1 cellular context compared by ENCODE assay signal in the genomic region with DNA sequence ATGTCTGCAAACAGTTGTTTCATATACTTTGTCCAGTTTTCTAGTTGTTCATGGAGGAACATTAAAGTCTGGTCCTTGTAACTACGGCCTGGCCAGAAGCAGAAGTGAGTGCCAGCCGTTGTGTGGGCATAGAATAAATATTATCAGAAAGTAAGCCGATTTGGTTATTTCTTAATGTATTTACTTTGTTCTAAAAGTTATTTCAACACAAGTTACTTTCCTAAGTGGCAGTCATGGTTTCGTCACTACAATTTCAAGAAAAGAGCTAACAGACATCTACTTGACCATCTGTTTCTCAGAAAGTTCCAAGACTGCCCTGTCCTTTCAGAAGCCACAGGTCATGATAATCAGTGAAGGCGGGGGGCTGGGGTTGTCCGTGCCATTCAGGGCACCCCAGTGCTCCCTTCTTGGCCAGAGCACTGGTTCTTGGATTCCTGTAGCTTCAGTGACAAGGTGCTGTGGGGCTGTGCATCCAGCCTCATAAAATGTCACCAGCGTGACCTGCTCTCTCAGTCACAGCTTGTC.
TF ChIP-seq lines count a peak whose summit lies in the region.

No MANE protein-coding gene starts in this region.

TF ChIP-seq in liver, 16 proteins besides CTCF, POLR2A, EP300 and RAD21 (continued from another document):
- TF ChIP-seq, protein P1, sequence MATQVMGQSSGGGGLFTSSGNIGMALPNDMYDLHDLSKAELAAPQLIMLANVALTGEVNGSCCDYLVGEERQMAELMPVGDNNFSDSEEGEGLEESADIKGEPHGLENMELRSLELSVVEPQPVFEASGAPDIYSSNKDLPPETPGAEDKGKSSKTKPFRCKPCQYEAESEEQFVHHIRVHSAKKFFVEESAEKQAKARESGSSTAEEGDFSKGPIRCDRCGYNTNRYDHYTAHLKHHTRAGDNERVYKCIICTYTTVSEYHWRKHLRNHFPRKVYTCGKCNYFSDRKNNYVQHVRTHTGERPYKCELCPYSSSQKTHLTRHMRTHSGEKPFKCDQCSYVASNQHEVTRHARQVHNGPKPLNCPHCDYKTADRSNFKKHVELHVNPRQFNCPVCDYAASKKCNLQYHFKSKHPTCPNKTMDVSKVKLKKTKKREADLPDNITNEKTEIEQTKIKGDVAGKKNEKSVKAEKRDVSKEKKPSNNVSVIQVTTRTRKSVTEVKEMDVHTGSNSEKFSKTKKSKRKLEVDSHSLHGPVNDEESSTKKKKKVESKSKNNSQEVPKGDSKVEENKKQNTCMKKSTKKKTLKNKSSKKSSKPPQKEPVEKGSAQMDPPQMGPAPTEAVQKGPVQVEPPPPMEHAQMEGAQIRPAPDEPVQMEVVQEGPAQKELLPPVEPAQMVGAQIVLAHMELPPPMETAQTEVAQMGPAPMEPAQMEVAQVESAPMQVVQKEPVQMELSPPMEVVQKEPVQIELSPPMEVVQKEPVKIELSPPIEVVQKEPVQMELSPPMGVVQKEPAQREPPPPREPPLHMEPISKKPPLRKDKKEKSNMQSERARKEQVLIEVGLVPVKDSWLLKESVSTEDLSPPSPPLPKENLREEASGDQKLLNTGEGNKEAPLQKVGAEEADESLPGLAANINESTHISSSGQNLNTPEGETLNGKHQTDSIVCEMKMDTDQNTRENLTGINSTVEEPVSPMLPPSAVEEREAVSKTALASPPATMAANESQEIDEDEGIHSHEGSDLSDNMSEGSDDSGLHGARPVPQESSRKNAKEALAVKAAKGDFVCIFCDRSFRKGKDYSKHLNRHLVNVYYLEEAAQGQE (IDR thresholded peaks at IDR 0.05): peak; percentile 57
- TF ChIP-seq, protein P2, sequence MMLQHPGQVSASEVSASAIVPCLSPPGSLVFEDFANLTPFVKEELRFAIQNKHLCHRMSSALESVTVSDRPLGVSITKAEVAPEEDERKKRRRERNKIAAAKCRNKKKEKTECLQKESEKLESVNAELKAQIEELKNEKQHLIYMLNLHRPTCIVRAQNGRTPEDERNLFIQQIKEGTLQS (IDR thresholded peaks at IDR 0.05): no peak
- no peak for TF ChIP-seq SP1 (IDR thresholded peaks at IDR 0.05)
- TF ChIP-seq JUND (IDR thresholded peaks at IDR 0.05): peak in 1 of 2 donors; percentile 55
- no peak for TF ChIP-seq GABPA (IDR thresholded peaks at IDR 0.05 in 1 of 2, conservative IDR thresholded peaks at IDR 0.05 in 1 of 2)
- TF ChIP-seq, protein P3, sequence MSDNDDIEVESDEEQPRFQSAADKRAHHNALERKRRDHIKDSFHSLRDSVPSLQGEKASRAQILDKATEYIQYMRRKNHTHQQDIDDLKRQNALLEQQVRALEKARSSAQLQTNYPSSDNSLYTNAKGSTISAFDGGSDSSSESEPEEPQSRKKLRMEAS (IDR thresholded peaks at IDR 0.05): peak; percentile 31
- TF ChIP-seq HNF4A (conservative IDR thresholded peaks at IDR 0.05): peak; percentile 49 to 60
- TF ChIP-seq TAF1 (conservative IDR thresholded peaks at IDR 0.05): peak; percentile 34
